1 cellular context compared by ENCODE assay signal in genomic region chr19:49590071-49590970, GRCh38.
TF ChIP-seq lines count a peak whose summit lies in the region.

No MANE protein-coding gene starts in this region.

TF ChIP-seq in HepG2, 621 proteins besides CTCF, POLR2A, EP300 and RAD21 (continued from another document and continues in another):
- TF ChIP-seq ZNF142 (CRISPR knock-in tag; IDR thresholded peaks at IDR 0.05) (0 out of 2 replicates have a peak, but pooled peaks have one; percentile 37), ARID2 (CRISPR knock-in tag; IDR thresholded peaks at IDR 0.05; ENCODE audit: borderline replicate concordance) (0 out of 2 replicates have a peak, but pooled peaks have one; percentile 31), ZFP37 (CRISPR knock-in tag; IDR thresholded peaks at IDR 0.05; ENCODE audit: borderline replicate concordance) (0 out of 2 replicates have a peak, but pooled peaks have one; percentile 73), MATR3 (CRISPR knock-in tag; IDR thresholded peaks at IDR 0.05) (no peak), SNAPC5 (CRISPR knock-in tag; IDR thresholded peaks at IDR 0.05; ENCODE audit: borderline replicate concordance) (peak; percentile 39; the same call in 1 of the 2 replicates), PHF20 (CRISPR knock-in tag; IDR thresholded peaks at IDR 0.05) (peak; percentile 20), ZNF589 (CRISPR knock-in tag; conservative IDR thresholded peaks at IDR 0.05) (no peak), MYC (CRISPR knock-in tag; IDR thresholded peaks at IDR 0.05; ENCODE audit: borderline replicate concordance) (peak; percentile 70; the same call in 1 of the 2 replicates), CEBPB (IDR thresholded peaks at IDR 0.05; ENCODE audit: borderline replicate concordance, low read depth, low read length) (no peak), MIER3 (CRISPR knock-in tag; IDR thresholded peaks at IDR 0.05; ENCODE audit: borderline replicate concordance) (no peak), CBX2 (IDR thresholded peaks at IDR 0.05; ENCODE audit: low read depth, low read length) (no peak), CBX2 (CRISPR knock-in tag; IDR thresholded peaks at IDR 0.05; ENCODE audit: low read depth) (no peak), BORCS8-MEF2B (CRISPR knock-in tag; IDR thresholded peaks at IDR 0.05) (peak; percentile 88), ZNF329 (CRISPR knock-in tag; IDR thresholded peaks at IDR 0.05; ENCODE audit: low read depth) (no peak), CHD2 (IDR thresholded peaks at IDR 0.05; ENCODE audit: low read depth, low read length) (no peak), ZFP90 (CRISPR knock-in tag; IDR thresholded peaks at IDR 0.05; ENCODE audit: borderline replicate concordance) (peak; percentile 39; the same call in 1 of the 2 replicates), ZBTB1 (CRISPR knock-in tag; IDR thresholded peaks at IDR 0.05; ENCODE audit: borderline replicate concordance) (no peak; the same call in 1 of the 2 replicates), ZIK1 (CRISPR knock-in tag; IDR thresholded peaks at IDR 0.05; ENCODE audit: borderline replicate concordance, low read depth) (no peak), PHB2 (IDR thresholded peaks at IDR 0.05; ENCODE audit: partially characterized antibody) (no peak), MXD3 (CRISPR knock-in tag; IDR thresholded peaks at IDR 0.05) (peak; percentile 68; the same call in 1 of the 2 replicates), REXO4 (CRISPR knock-in tag; IDR thresholded peaks at IDR 0.05; ENCODE audit: borderline replicate concordance) (no peak), ZNF609 (CRISPR knock-in tag; IDR thresholded peaks at IDR 0.05; ENCODE audit: borderline replicate concordance) (peak; percentile 17; the same call in 1 of the 2 replicates), ZFX (CRISPR knock-in tag; IDR thresholded peaks at IDR 0.05; ENCODE audit: low read depth) (peak; percentile 97), NFYC (CRISPR knock-in tag; IDR thresholded peaks at IDR 0.05) (peak; percentile 63)
- TF ChIP-seq, protein P1, sequence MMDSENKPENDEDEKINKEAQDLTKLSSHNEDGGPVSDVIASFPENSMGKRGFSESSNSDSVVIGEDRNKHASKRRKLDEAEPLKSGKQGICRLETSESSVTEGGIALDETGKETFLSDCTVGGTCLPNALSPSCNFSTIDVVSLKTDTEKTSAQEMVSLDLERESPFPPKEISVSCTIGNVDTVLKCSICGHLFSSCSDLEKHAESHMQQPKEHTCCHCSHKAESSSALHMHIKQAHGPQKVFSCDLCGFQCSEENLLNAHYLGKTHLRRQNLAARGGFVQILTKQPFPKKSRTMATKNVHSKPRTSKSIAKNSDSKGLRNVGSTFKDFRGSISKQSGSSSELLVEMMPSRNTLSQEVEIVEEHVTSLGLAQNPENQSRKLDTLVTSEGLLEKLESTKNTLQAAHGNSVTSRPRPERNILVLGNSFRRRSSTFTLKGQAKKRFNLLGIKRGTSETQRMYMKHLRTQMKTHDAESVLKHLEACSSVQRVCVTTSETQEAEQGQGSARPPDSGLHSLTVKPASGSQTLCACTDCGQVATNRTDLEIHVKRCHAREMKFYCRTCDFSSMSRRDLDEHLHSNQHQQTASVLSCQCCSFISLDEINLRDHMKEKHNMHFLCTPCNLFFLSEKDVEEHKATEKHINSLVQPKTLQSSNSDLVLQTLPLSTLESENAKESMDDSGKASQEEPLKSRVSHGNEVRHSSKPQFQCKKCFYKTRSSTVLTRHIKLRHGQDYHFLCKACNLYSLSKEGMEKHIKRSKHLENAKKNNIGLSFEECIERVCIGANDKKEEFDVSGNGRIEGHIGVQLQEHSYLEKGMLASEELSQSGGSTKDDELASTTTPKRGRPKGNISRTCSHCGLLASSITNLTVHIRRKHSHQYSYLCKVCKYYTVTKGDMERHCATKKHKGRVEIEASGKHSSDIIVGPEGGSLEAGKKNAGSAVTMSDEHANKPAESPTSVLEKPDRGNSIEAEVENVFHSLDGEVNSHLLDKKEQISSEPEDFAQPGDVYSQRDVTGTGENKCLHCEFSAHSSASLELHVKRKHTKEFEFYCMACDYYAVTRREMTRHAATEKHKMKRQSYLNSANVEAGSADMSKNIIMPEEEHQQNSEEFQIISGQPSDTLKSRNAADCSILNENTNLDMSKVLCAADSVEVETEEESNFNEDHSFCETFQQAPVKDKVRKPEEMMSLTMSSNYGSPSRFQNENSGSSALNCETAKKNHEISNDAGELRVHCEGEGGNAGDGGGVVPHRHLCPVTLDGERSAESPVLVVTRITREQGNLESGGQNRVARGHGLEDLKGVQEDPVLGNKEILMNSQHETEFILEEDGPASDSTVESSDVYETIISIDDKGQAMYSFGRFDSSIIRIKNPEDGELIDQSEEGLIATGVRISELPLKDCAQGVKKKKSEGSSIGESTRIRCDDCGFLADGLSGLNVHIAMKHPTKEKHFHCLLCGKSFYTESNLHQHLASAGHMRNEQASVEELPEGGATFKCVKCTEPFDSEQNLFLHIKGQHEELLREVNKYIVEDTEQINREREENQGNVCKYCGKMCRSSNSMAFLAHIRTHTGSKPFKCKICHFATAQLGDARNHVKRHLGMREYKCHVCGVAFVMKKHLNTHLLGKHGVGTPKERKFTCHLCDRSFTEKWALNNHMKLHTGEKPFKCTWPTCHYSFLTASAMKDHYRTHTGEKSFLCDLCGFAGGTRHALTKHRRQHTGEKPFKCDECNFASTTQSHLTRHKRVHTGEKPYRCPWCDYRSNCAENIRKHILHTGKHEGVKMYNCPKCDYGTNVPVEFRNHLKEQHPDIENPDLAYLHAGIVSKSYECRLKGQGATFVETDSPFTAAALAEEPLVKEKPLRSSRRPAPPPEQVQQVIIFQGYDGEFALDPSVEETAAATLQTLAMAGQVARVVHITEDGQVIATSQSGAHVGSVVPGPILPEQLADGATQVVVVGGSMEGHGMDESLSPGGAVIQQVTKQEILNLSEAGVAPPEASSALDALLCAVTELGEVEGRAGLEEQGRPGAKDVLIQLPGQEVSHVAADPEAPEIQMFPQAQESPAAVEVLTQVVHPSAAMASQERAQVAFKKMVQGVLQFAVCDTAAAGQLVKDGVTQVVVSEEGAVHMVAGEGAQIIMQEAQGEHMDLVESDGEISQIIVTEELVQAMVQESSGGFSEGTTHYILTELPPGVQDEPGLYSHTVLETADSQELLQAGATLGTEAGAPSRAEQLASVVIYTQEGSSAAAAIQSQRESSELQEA (CRISPR knock-in tag; IDR thresholded peaks at IDR 0.05; ENCODE audit: not compliant biosample characterization), result no peak
- TF ChIP-seq, protein P2, sequence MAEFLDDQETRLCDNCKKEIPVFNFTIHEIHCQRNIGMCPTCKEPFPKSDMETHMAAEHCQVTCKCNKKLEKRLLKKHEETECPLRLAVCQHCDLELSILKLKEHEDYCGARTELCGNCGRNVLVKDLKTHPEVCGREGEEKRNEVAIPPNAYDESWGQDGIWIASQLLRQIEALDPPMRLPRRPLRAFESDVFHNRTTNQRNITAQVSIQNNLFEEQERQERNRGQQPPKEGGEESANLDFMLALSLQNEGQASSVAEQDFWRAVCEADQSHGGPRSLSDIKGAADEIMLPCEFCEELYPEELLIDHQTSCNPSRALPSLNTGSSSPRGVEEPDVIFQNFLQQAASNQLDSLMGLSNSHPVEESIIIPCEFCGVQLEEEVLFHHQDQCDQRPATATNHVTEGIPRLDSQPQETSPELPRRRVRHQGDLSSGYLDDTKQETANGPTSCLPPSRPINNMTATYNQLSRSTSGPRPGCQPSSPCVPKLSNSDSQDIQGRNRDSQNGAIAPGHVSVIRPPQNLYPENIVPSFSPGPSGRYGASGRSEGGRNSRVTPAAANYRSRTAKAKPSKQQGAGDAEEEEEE (CRISPR knock-in tag; IDR thresholded peaks at IDR 0.05; ENCODE audit: borderline replicate concordance), result no peak
- TF ChIP-seq, protein P3, sequence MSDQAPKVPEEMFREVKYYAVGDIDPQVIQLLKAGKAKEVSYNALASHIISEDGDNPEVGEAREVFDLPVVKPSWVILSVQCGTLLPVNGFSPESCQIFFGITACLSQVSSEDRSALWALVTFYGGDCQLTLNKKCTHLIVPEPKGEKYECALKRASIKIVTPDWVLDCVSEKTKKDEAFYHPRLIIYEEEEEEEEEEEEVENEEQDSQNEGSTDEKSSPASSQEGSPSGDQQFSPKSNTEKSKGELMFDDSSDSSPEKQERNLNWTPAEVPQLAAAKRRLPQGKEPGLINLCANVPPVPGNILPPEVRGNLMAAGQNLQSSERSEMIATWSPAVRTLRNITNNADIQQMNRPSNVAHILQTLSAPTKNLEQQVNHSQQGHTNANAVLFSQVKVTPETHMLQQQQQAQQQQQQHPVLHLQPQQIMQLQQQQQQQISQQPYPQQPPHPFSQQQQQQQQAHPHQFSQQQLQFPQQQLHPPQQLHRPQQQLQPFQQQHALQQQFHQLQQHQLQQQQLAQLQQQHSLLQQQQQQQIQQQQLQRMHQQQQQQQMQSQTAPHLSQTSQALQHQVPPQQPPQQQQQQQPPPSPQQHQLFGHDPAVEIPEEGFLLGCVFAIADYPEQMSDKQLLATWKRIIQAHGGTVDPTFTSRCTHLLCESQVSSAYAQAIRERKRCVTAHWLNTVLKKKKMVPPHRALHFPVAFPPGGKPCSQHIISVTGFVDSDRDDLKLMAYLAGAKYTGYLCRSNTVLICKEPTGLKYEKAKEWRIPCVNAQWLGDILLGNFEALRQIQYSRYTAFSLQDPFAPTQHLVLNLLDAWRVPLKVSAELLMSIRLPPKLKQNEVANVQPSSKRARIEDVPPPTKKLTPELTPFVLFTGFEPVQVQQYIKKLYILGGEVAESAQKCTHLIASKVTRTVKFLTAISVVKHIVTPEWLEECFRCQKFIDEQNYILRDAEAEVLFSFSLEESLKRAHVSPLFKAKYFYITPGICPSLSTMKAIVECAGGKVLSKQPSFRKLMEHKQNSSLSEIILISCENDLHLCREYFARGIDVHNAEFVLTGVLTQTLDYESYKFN (CRISPR knock-in tag; conservative IDR thresholded peaks at IDR 0.05), result no peak; the same call in 1 of the 2 replicates
